Comparison of ENCODE assay signal across 13 cellular contexts in the genomic region with DNA sequence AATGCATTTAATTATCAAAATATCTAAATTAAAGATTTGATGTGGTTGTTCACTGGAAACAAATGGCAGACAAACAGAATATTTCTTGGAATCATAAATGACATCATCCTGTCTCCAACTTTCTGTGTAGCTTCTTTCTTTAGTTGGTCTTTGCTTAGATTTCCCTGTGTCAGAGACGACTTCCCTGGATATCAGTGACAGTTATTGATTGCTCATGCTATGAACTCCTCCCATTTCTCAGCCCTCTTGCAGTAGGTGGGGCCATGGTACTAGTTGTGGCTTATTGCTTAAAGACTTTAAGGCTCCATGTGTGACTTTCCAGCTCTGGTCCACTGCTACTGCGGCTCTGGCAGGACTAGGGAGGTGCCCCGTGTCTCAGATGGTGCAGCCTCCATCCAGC.
A peak's percentile ranks its signal among the peaks of the same experiment; 100 is the strongest.
DNase-seq lines count a peak whose midpoint lies in the region; ATAC-seq and TF ChIP-seq lines count a peak whose summit lies in the region.
"Had no signal": no experiment of that assay in that cellular context is flagged by ENCODE, and none has a peak within 500 bp of the region (broad histone marks: within the 10 kb centered on the region; RNA-seq: fewer than 3 reads in every experiment).

No MANE protein-coding gene starts in this region.

- no peak overlapping the region for H3K4me2 ChIP-seq in PC-3 (ENCODE audit: low read length)

- POLR2A ChIA-PET in PC-3 (lab: Charles Lee; ENCODE audit: unreplicated experiment), result no interaction called here

- H4K20me1 ChIP-seq in PC-3 (ENCODE audit: low read length), result no peaks in the 10 kb centered on the region

- H3K4me3 ChIP-seq in PC-3 (ENCODE audit: low read length), result no peak overlapping the region
- peak overlapping the region; percentile 28 for H3K4me3 ChIP-seq in mucosa of stomach (ENCODE audit: low read length)
- H3K4me3 ChIP-seq: GM12878 had no signal

- H2AFZ ChIP-seq in PC-3 (ENCODE audit: low read length), result peak overlapping the region; percentile 47; the same call in 1 of the 2 replicates

- intact Hi-C loops in PC-3 (cut with micrococcal nuclease), result loop anchor here (10.0 kb wide), 1 partner anchor 117 kb away; no protein-coding TSS in a partner anchor

- no peaks in the 10 kb centered on the region for H3K36me3 ChIP-seq in PC-3 (ENCODE audit: low read depth, low read length)
- H3K36me3 ChIP-seq in mucosa of stomach (ENCODE audit: control insufficient read depth, insufficient read depth, low read length), result no peaks in the 10 kb centered on the region

- no peak overlapping the region for H3K27ac ChIP-seq in PC-3 (ENCODE audit: low read length)
- H3K27ac ChIP-seq: 22Rv1 had no signal

- H3K9me3 ChIP-seq in PC-3 (ENCODE audit: low read length), result no peaks in the 10 kb centered on the region
- no peaks in the 10 kb centered on the region for H3K9me3 ChIP-seq in mucosa of stomach (ENCODE audit: control insufficient read depth, low read length)

- H3K9ac ChIP-seq in PC-3 (ENCODE audit: low read length) (no peak overlapping the region), mucosa of stomach (ENCODE audit: low read length) (no peak overlapping the region)

- no TSS peak for BruUV-seq in PC-3 (replicated peaks; lab: Mats Ljungman, UMichigan)

- DNase-seq in NCI-H510A treated with DMSO at 0.1 percent for 48 hours (lab: John Stamatoyannopoulos, UW), result peak; percentile 19
- DNase-seq in NCI-H510A (lab: John Stamatoyannopoulos, UW), result no peak
- peak; percentile 29 for DNase-seq in PC-3
- no peak for DNase-seq in NCI-H524 treated with DMSO at 0.1 percent for 48 hours (lab: John Stamatoyannopoulos, UW)
- DNase-seq in NCI-H1930 (lab: John Stamatoyannopoulos, UW), result no peak
- DNase-seq: Calu3, DMS 273 treated with DMSO at 0.1 percent for 48 hours, DMS79 had no signal

- no peaks in the 10 kb centered on the region for H3K79me2 ChIP-seq in PC-3 (ENCODE audit: low read length)

- H3F3A ChIP-seq in PC-3 (ENCODE audit: low read length, unreplicated experiment), result no peaks in the 10 kb centered on the region

- CTCF ChIA-PET in PC-3 (lab: Charles Lee), result no interaction called here

- H3K9me2 ChIP-seq in PC-3 (replicated peaks; ENCODE audit: low read length), result no peaks in the 10 kb centered on the region

- no peak; the same call in 1 of the 2 replicates for ATAC-seq in PC-3
- ATAC-seq in HG02973 (IDR thresholded peaks at IDR 0.05; ENCODE audit: unreplicated experiment), result no peak
- ATAC-seq: GM12878, HCT116 had no signal

- TF ChIP-seq CTCF in PC-3 (conservative IDR thresholded peaks at IDR 0.05; ENCODE audit: low read depth, low read length), result no peak

- H3K27me3 ChIP-seq in PC-3 (ENCODE audit: low read length) (no peaks in the 10 kb centered on the region), mucosa of stomach (ENCODE audit: control insufficient read depth, insufficient read depth, low read length) (no peaks in the 10 kb centered on the region)

- H3K4me1 ChIP-seq in PC-3 (ENCODE audit: insufficient read depth, low read length) (peaks cover 16% of the 10 kb centered on the region), mucosa of stomach (ENCODE audit: control insufficient read depth, insufficient read depth, low read length) (peaks cover 16% of the 10 kb centered on the region)

Comparison
In these comparisons a context has a peak if more than half of its experiments do, and no peak if none do; other contexts are left out.
1. DNase-seq: peak in NCI-H510A treated with DMSO at 0.1 percent for 48 hours (single experiment) and PC-3 (single experiment); none in NCI-H510A (single experiment), NCI-H524 treated with DMSO at 0.1 percent for 48 hours (single experiment) and NCI-H1930 (0 of 2).